Comparison of ENCODE assay signal across 8 cellular contexts in genomic region chr5:43556857-43557593, GRCh38. TPM values are rescaled to one million over a fixed set of nuclear protein-coding genes. Genes with fewer than 3 reads are reported as not detected.
DNase-seq lines count a peak whose midpoint lies in the region; ATAC-seq, FAIRE-seq and TF ChIP-seq lines count a peak whose summit lies in the region.

Gene PAIP1, minus strand, starts transcription at chr5:43557077. Its CDS starts 231 bp downstream, at chr5:43556846.

- no peaks in the 10 kb centered on the region for H3K9me3 Mint-ChIP-seq in CD14-positive monocyte

- H3K27ac Mint-ChIP-seq in CD14-positive monocyte = peak within 1 kb of the TSS; percentile 81 to 93 (median 91)

- ATAC-seq in HG03442 (IDR thresholded peaks at IDR 0.05; ENCODE audit: unreplicated experiment) = peak; percentile 65

- FAIRE-seq in GM19239 (lab: Jason Lieb, UNC) = peak; percentile 87

- H3K4me3 Mint-ChIP-seq in CD14-positive monocyte = peak within 1 kb of the TSS; percentile 90 to 93

- peaks cover 0 to 7% (median 3%) of the 10 kb centered on the region in 3 donors for H3K27me3 Mint-ChIP-seq in CD14-positive monocyte (ENCODE audit: low read depth in 3 of 3)

- H3K4me3 ChIP-seq in dorsolateral prefrontal cortex (peak within 1 kb of the TSS; percentile 58 to 89 (median 81)), lower leg skin (ENCODE audit: low read depth, poor library complexity, severe bottlenecking) (peak within 1 kb of the TSS; percentile 57)

- intact Hi-C loops in CD14-positive monocyte (cut with micrococcal nuclease) = loop anchor here (5.0 kb wide), 2 partner anchors 45 to 75 kb away; partner anchors contain the start of genes NNT (in 1 of the 2) and TMEM267 (in 1 of the 2)
- intact Hi-C loops in dorsolateral prefrontal cortex (cut with DNase I) = loop anchor here (2.0 to 5.0 kb wide), 4 partner anchors 40 to 74 kb away; partner anchors contain the start of genes NNT (in 2 of the 2), C5orf34 (in 1 of the 2) and TMEM267 (in 1 of the 2)
- intact Hi-C loops in lower leg skin (cut with DNase I; ENCODE audit: low total_unique reads) = no loop called here

- TF ChIP-seq POLR2A in lower leg skin (IDR thresholded peaks at IDR 0.05) = no peak

- no peaks in the 10 kb centered on the region for H3K27me3 ChIP-seq in dorsolateral prefrontal cortex

- TF ChIP-seq CTCF in CD14-positive monocyte (IDR thresholded peaks at IDR 0.05) (peak; percentile 98), dorsolateral prefrontal cortex (IDR thresholded peaks at IDR 0.05 in 54 of 56, conservative IDR thresholded peaks at IDR 0.05 in 2 of 56; ENCODE audit: low read depth in 1 of 56, partially characterized antibody in 56 of 56) (peak in 55 of 56 donors; percentile 11 to 88 (median 66)), lower leg skin (IDR thresholded peaks at IDR 0.05) (no peak)

- peaks cover 19% of the 10 kb centered on the region for H3K4me1 Mint-ChIP-seq in CD14-positive monocyte

- WGBS in lower leg skin, 2 donors = 0 to 5% methylated on average over 13 to 20 of the region's 82 CpGs

- peak; percentile 78 for DNase-seq in CD14-positive monocyte (ENCODE audit: low spot score)
- peak; percentile 79 for DNase-seq in GM19239 (ENCODE audit: insufficient read length, low spot score)
- peak; percentile 92 for DNase-seq in NCI-H69 (lab: John Stamatoyannopoulos, UW)
- peak; percentile 69 to 72 for DNase-seq in activated CD4-positive, alpha-beta T cell treated with anti-CD3 and anti-CD28 coated beads, Interleukin-2, amount 50 U/mL, for 4 hours
- DNase-seq in dorsolateral prefrontal cortex = peak; percentile 48 to 86 (median 63)
- DNase-seq in lower leg skin (ENCODE audit: low spot score in 2 of 2) = peak; percentile 55 to 95
- DNase-seq in stimulated activated CD4-positive, alpha-beta T cell treated with anti-CD3 and anti-CD28 coated beads, Interleukin-4, amount 100 ng/mL, for 48 hours (ENCODE audit: low read depth in 2 of 2) = peak; percentile 62 to 80

- no peaks in the 10 kb centered on the region for H3K36me3 Mint-ChIP-seq in CD14-positive monocyte

- peak within 1 kb of the TSS; percentile 61 to 98 (median 93) for H3K27ac ChIP-seq in dorsolateral prefrontal cortex

RNA-seq across cellular contexts. Expression of gene PAIP1, which starts in this region (rescaled TPM):
- 10 to 100 TPM; 41.0 to 49.2 TPM for polyA plus RNA-seq in CD14-positive monocyte
- 10 to 100 TPM; 54.5 to 90.5 (median 70.5) TPM for total RNA-seq in dorsolateral prefrontal cortex
- 10 to 100 TPM; 40.5 to 65.4 (median 50.5) TPM for total RNA-seq in lower leg skin

Comparison
In these comparisons a context has a peak if more than half of its experiments do, and no peak if none do; other contexts are left out.
1. Peak in every context shown above with its lines: DNase-seq, ATAC-seq, H3K4me3 ChIP-seq and H3K27ac ChIP-seq.
2. CTCF ChIP-seq: peak in CD14-positive monocyte (single experiment) and dorsolateral prefrontal cortex (55 of 56); none in lower leg skin (0 of 3).